In genomic region chr2:110474898-110475297, GRCh38 we compare ENCODE assay signal across 8 cellular contexts. TPM values are rescaled to one million over a fixed set of nuclear protein-coding genes. Genes with fewer than 3 reads are reported as not detected.
DNase-seq lines count a peak whose midpoint lies in the region; ATAC-seq, FAIRE-seq and TF ChIP-seq lines count a peak whose summit lies in the region.
"Not testable (repeated sequence)": the region's sequence is repeated elsewhere in the genome, so short reads cannot be mapped to it uniquely, and the experiment has no call there.
"Had no signal": no experiment of that assay in that cellular context is flagged by ENCODE, and none has a peak within 500 bp of the region (broad histone marks: within the 10 kb centered on the region; RNA-seq: fewer than 3 reads in every experiment).

No MANE protein-coding gene starts in this region.

- H3K4me3 Mint-ChIP-seq in activated B cell treated with CpG ODN at 0.5 μM for 24 hours, memory B cell: not testable (repeated sequence)

- intact Hi-C loops in activated B cell treated with CpG ODN at 0.5 μM for 24 hours (cut with micrococcal nuclease) = not testable (repeated sequence)

- CTCF ChIA-PET in activated B cell treated with CpG ODN at 0.5 μM for 24 hours (lab: Charles Lee) = not testable (repeated sequence)

- ATAC-seq in GM18861 (IDR thresholded peaks at IDR 0.05; ENCODE audit: unreplicated experiment) = peak; percentile 93
- peak; percentile 99 for ATAC-seq in GM19463 (IDR thresholded peaks at IDR 0.05; ENCODE audit: unreplicated experiment)
- peak; percentile 97 for ATAC-seq in HG02981 (IDR thresholded peaks at IDR 0.05; ENCODE audit: unreplicated experiment)
- ATAC-seq in HG03439 (IDR thresholded peaks at IDR 0.05; ENCODE audit: unreplicated experiment) = peak; percentile 88
- peak; percentile 90 for ATAC-seq in activated B cell treated with CpG ODN at 0.5 μM for 24 hours (ENCODE audit: low read depth)
- ATAC-seq in memory B cell (ENCODE audit: low read depth) = peak; percentile 79

- not testable (repeated sequence) for H3K4me1 Mint-ChIP-seq in activated B cell treated with CpG ODN at 0.5 μM for 24 hours, memory B cell

- POLR2A ChIA-PET in activated B cell treated with CpG ODN at 0.5 μM for 24 hours (lab: Charles Lee) = not testable (repeated sequence)

- not testable (repeated sequence) for H3K36me3 Mint-ChIP-seq in activated B cell treated with CpG ODN at 0.5 μM for 24 hours (ENCODE audit: low read depth); memory B cell

- H3K27me3 Mint-ChIP-seq in activated B cell treated with CpG ODN at 0.5 μM for 24 hours, memory B cell: not testable (repeated sequence)

- not testable (repeated sequence) for TF ChIP-seq CTCF in activated B cell treated with CpG ODN at 0.5 μM for 24 hours (IDR thresholded peaks at IDR 0.05)

- not testable (repeated sequence) for TF ChIP-seq POLR2A in H54 (IDR thresholded peaks at IDR 0.05; ENCODE audit: low read depth, low read length)

- DNase-seq in H54 (ENCODE audit: insufficient read length, low spot score); activated B cell treated with CpG ODN at 0.5 μM for 24 hours; memory B cell (ENCODE audit: low spot score in 2 of 2): not testable (repeated sequence)

- peak; percentile 93 for FAIRE-seq in H54 (lab: Jason Lieb, UNC)

- not testable (repeated sequence) for H3K27ac Mint-ChIP-seq in activated B cell treated with CpG ODN at 0.5 μM for 24 hours, memory B cell

- H3K9me3 Mint-ChIP-seq in activated B cell treated with CpG ODN at 0.5 μM for 24 hours, memory B cell: not testable (repeated sequence)

RNA-seq across cellular contexts. Expression of gene LIMS4, which starts 2.3 kb away (rescaled TPM):
- 0.47 TPM in 1 of 2 replicates, not detected in the other for total RNA-seq in activated B cell treated with CpG ODN at 0.5 μM for 24 hours
- total RNA-seq: activated T-helper 2 cell treated with anti-CD3 and anti-CD28 coated beads, Interferon-gamma antibody, Interleukin-2, Interleukin-4, amounts not matched to agents 10 μg/mL and 5 μg/mL and 100 μg/mL, durations not matched to agents 14 hours and 24 hours and 36 hours had no signal
